8 cellular contexts compared by ENCODE assay signal in genomic region chr2:195575879-195576391, GRCh38.
A peak's percentile ranks its signal among the peaks of the same experiment; 100 is the strongest.
DNase-seq lines count a peak whose midpoint lies in the region; ATAC-seq and TF ChIP-seq lines count a peak whose summit lies in the region.

No MANE protein-coding gene starts in this region.

- H3K36me3 Mint-ChIP-seq in endodermal cell (ENCODE audit: low read depth), result no peaks in the 10 kb centered on the region

- H3K4me1 ChIP-seq in OCI-LY3 (ENCODE audit: low read length) (peaks cover 22% of the 10 kb centered on the region), endodermal cell (ENCODE audit: control insufficient read depth, insufficient read depth, low read length) (no peaks in the 10 kb centered on the region), osteoblast (ENCODE audit: insufficient read depth, low read length) (peaks cover 23% of the 10 kb centered on the region)

- peak overlapping the region; percentile 17; the same call in 1 of the 2 replicates for H3K4me3 ChIP-seq in OCI-LY3 (ENCODE audit: low read length)
- H3K4me3 ChIP-seq in endodermal cell (ENCODE audit: low read length), result no peak overlapping the region
- no peak overlapping the region for H3K4me3 ChIP-seq in osteoblast (ENCODE audit: insufficient read depth, low read length)

- DNase-seq in CD1c-positive myeloid dendritic cell (ENCODE audit: extremely low spot score) (peak; percentile 89), endodermal cell (no peak), osteoblast (ENCODE audit: insufficient read length, low spot score, missing footprints) (peak; percentile 94), GDM1 (lab: John Stamatoyannopoulos, UW) (no peak)
- DNase-seq in stimulated activated CD4-positive, alpha-beta T cell treated with anti-CD3 and anti-CD28 coated beads, Interleukin-4, amount 100 ng/mL, for 1 hour, result no peak

- H2AFZ ChIP-seq in OCI-LY3 (ENCODE audit: low read depth, low read length) (no peak overlapping the region), osteoblast (ENCODE audit: low read length) (no peak overlapping the region)

- H3K27me3 Mint-ChIP-seq in endodermal cell (ENCODE audit: insufficient read depth), result no peaks in the 10 kb centered on the region

- H3K4me1 Mint-ChIP-seq in endodermal cell, result no peaks in the 10 kb centered on the region

- H3K79me2 ChIP-seq in OCI-LY3 (ENCODE audit: low read length), result no peaks in the 10 kb centered on the region
- H3K79me2 ChIP-seq in osteoblast (ENCODE audit: insufficient read depth, low read length), result no peaks in the 10 kb centered on the region

- H3K9me3 ChIP-seq in OCI-LY3 (ENCODE audit: insufficient read depth, low read length), result no peaks in the 10 kb centered on the region
- no peaks in the 10 kb centered on the region for H3K9me3 ChIP-seq in endodermal cell (ENCODE audit: control insufficient read depth, low read length)
- no peaks in the 10 kb centered on the region for H3K9me3 ChIP-seq in osteoblast (ENCODE audit: low read depth, low read length)

- H3K4me2 ChIP-seq in OCI-LY3 (ENCODE audit: low read length) (peak overlapping the region; percentile 56), osteoblast (ENCODE audit: insufficient read depth, low read length) (peak overlapping the region; percentile 62)

- TF ChIP-seq CTCF in OCI-LY3 (IDR thresholded peaks at IDR 0.05; ENCODE audit: low read depth, low read length) (peak; percentile 95), endodermal cell (conservative IDR thresholded peaks at IDR 0.05) (peak; percentile 52), osteoblast (IDR thresholded peaks at IDR 0.05; ENCODE audit: extremely low read depth, low read depth, low read length) (no peak)

- H3K9me3 Mint-ChIP-seq in endodermal cell, result no peaks in the 10 kb centered on the region

- no peaks in the 10 kb centered on the region for H4K20me1 ChIP-seq in OCI-LY3 (ENCODE audit: insufficient read depth, low read length)
- no peaks in the 10 kb centered on the region for H4K20me1 ChIP-seq in osteoblast (ENCODE audit: insufficient read depth, low read length)

- 60 to 68% methylated on average over 2 to 4 of the region's 4 CpGs for WGBS in endodermal cell (ENCODE audit: insufficient coverage in 1 of 2, insufficient read length in 1 of 2), 2 experiments

- H3K4me3 Mint-ChIP-seq in endodermal cell, result no peak overlapping the region

- ATAC-seq in GM18868 (IDR thresholded peaks at IDR 0.05; ENCODE audit: unreplicated experiment), result peak; percentile 65
- ATAC-seq in HG03064 (IDR thresholded peaks at IDR 0.05; ENCODE audit: low read depth, unreplicated experiment), result peak; percentile 74

- H3K27ac ChIP-seq in OCI-LY3 (ENCODE audit: low read length) (no peak overlapping the region), endodermal cell (ENCODE audit: low read depth, low read length) (no peak overlapping the region), osteoblast (ENCODE audit: low read depth, low read length) (peak overlapping the region; percentile 84)

- no peaks in the 10 kb centered on the region for H3K36me3 ChIP-seq in OCI-LY3 (replicated peaks; ENCODE audit: low read depth, low read length)
- H3K36me3 ChIP-seq in endodermal cell (ENCODE audit: control insufficient read depth, insufficient read depth, low read length), result no peaks in the 10 kb centered on the region
- no peaks in the 10 kb centered on the region for H3K36me3 ChIP-seq in osteoblast (ENCODE audit: insufficient read depth, low read length)

- H3K27me3 ChIP-seq in OCI-LY3 (ENCODE audit: low read depth, low read length), result no peaks in the 10 kb centered on the region
- no peaks in the 10 kb centered on the region for H3K27me3 ChIP-seq in endodermal cell (ENCODE audit: control insufficient read depth, insufficient read depth, low read length, poor library complexity, severe bottlenecking)
- H3K27me3 ChIP-seq in osteoblast (ENCODE audit: insufficient read depth, low read length), result no peaks in the 10 kb centered on the region

- H3K27ac Mint-ChIP-seq in endodermal cell, result no peak overlapping the region

- 0 out of 2 replicates have a peak overlapping the region, but pooled peaks have one; percentile 1 for H3K9ac ChIP-seq in OCI-LY3 (ENCODE audit: low read length)
- H3K9ac ChIP-seq in endodermal cell (ENCODE audit: extremely low read depth, low read length, poor library complexity, severe bottlenecking), result no peak overlapping the region

Comparison
In these comparisons a context has a peak if more than half of its experiments do, and no peak if none do; other contexts are left out.
1. DNase-seq: peak in CD1c-positive myeloid dendritic cell (single experiment) and osteoblast (single experiment); none in endodermal cell (single experiment), stimulated activated CD4-positive, alpha-beta T cell treated with anti-CD3 and anti-CD28 coated beads, Interleukin-4, amount 100 ng/mL, for 1 hour (single experiment) and GDM1 (single experiment).